32 cellular contexts compared by ENCODE assay signal in the genomic region with DNA sequence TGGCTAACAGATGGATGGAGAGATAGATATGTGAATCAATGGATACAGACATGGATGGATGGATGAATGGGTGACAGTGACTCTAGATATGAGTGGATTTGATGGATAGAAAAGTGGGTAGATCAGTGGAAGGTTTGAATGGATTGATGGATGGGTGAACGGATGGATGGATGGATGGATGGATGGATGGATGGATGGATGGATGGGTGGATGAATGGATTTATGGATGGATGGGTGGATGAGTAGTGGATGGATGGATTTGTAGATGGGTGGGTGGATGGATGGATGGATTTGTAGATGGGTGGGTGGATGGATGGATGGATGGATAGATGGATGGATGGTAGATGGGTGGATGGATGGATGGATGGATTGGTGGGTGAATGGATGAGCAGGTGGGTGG. TPM values are rescaled to one million over a fixed set of nuclear protein-coding genes. Genes with fewer than 3 reads are reported as not detected.
"Had no signal": no experiment of that assay in that cellular context is flagged by ENCODE, and none has a peak within 500 bp of the region (broad histone marks: within the 10 kb centered on the region; RNA-seq: fewer than 3 reads in every experiment).

No MANE protein-coding gene starts in this region.

- FAIRE-seq: endometrium, islet of Langerhans, keratinocyte had no signal

- ATAC-seq: effector memory CD8-positive, alpha-beta T cell; esophagus mucosa; gastrocnemius medialis; heart right ventricle; left cardiac atrium; left lung; left ventricle myocardium superior; lower lobe of right lung; mucosa of descending colon had no signal

- H3K9me3 ChIP-seq: colonic mucosa, esophagus squamous epithelium, gastrocnemius medialis, heart right ventricle, left lung, lower lobe of right lung, mucosa of descending colon had no signal

- H3K4me3 ChIP-seq: colonic mucosa, esophagus squamous epithelium, gastrocnemius medialis, heart right ventricle, left lung, lower lobe of right lung, mucosa of descending colon had no signal

- H3K27ac ChIP-seq: colonic mucosa, epithelial cell of prostate, esophagus squamous epithelium, gastrocnemius medialis, heart right ventricle, left lung, lower lobe of right lung had no signal

- H3K36me3 ChIP-seq: colonic mucosa, esophagus squamous epithelium, gastrocnemius medialis, heart right ventricle, left lung, lower lobe of right lung had no signal

- DNase-seq: colonic mucosa; cortex of kidney; effector CD8-positive, alpha-beta T cell; effector memory CD8-positive, alpha-beta T cell; endodermal cell; erythroblast; esophagus squamous epithelium; foreskin fibroblast; foreskin melanocyte; gastrocnemius medialis; glutamatergic neuron; head of caudate nucleus; heart right ventricle; hippocampal formation; left cardiac atrium; left lung; left ventricle myocardium superior; lower lobe of right lung; mesenchymal stem cell; mucosa of descending colon; naive B cell had no signal

- H3K4me1 ChIP-seq: colonic mucosa, esophagus squamous epithelium, gastrocnemius medialis, heart right ventricle, left lung, lower lobe of right lung had no signal

RNA-seq across cellular contexts. Expression of a gene that starts 6.8 kb away (rescaled TPM):
- total RNA-seq: dermis microvascular lymphatic vessel endothelial cell, esophagus mucosa, esophagus squamous epithelium, gastrocnemius medialis, heart right ventricle, left ventricle myocardium superior, lower lobe of right lung, lung microvascular endothelial cell, mesenteric fat pad, myocyte had no signal
- polyA plus RNA-seq: heart right ventricle had no signal

RNA-seq across cellular contexts. Expression of a gene that starts 52.7 kb away (rescaled TPM):
- total RNA-seq: endodermal cell, kidney epithelial cell, mesothelial cell of epicardium had no signal
